In the genomic region with DNA sequence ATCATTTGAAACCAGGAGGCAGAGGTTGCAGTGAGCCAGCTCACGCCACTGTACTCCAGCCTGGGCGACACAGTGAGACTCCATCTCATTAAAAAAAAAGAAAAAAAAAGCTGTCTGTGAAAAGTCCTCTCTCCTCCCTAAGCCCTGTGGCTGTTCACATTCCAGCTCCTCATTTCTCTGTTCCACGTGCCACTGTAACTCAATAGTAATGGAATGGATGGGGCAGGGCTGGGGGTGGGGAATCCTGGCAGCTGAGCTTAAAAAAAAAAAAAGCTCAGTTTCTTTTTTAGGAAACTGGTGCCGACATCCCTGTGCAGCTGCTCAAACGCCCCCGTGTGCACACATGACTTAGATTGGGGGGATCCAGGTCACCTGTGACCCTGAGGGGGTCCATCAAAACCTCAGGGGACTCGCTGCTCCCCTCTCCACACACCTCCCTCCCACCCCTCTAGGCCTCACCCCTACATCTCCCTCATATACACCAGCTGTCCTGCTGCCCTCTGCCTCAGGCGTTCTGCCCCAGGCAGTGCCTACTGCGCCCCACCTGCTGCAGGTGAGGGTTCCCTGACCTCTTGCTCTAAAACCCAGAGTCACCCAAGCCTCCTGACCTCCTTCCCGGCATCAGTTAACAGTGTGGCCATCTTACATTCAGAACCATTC, we compare ENCODE assay signal across 19 cellular contexts.
DNase-seq lines count a peak whose midpoint lies in the region; ATAC-seq and TF ChIP-seq lines count a peak whose summit lies in the region.
"Had no signal": no experiment of that assay in that cellular context is flagged by ENCODE, and none has a peak within 500 bp of the region (broad histone marks: within the 10 kb centered on the region; RNA-seq: fewer than 3 reads in every experiment).

No MANE protein-coding gene starts in this region.

- H3K4me1 ChIP-seq in GM23248 (ENCODE audit: insufficient read depth) (peaks cover 17% of the 10 kb centered on the region), hepatocyte (ENCODE audit: insufficient read depth) (no peaks in the 10 kb centered on the region), skeletal muscle satellite cell (ENCODE audit: control insufficient read depth, insufficient read depth, low read length) (peaks cover 25% of the 10 kb centered on the region)
- H3K4me1 ChIP-seq: uterus had no signal

- H3K4me3 Mint-ChIP-seq in stimulated activated naive B cell treated with anti-CD40 and anti-IgM and Interleukin-4, amounts not matched to agents 10 μg/mL and 1 μg/mL and 100 μg/mL, for 72 hours, result no peak overlapping the region
- H3K4me3 Mint-ChIP-seq: activated CD4-positive, alpha-beta T cell treated with anti-CD3 and anti-CD28 coated beads, Interleukin-2, amount 10 ng/mL, durations not matched to agents 7 days and 5 days; stimulated activated effector memory CD8-positive, alpha-beta T cell treated with anti-CD3 and anti-CD28 coated beads, Interleukin-12 subunit alpha, Interleukin-12 subunit beta, amount 100 ng/mL, for 72 hours had no signal

- H3K9me2 ChIP-seq in GM23248 (ENCODE audit: insufficient read depth), result no peaks in the 10 kb centered on the region
- H3K9me2 ChIP-seq in hepatocyte (replicated peaks; ENCODE audit: insufficient read depth), result no peaks in the 10 kb centered on the region

- no peaks in the 10 kb centered on the region for H3K9me3 Mint-ChIP-seq in stimulated activated naive B cell treated with anti-CD40 and anti-IgM and Interleukin-4, amounts not matched to agents 10 μg/mL and 1 μg/mL and 100 μg/mL, for 72 hours
- H3K9me3 Mint-ChIP-seq: activated CD4-positive, alpha-beta T cell treated with anti-CD3 and anti-CD28 coated beads, Interleukin-2, amount 10 ng/mL, durations not matched to agents 7 days and 5 days; stimulated activated effector memory CD8-positive, alpha-beta T cell treated with anti-CD3 and anti-CD28 coated beads, Interleukin-12 subunit alpha, Interleukin-12 subunit beta, amount 100 ng/mL, for 72 hours had no signal

- H3F3A ChIP-seq in GM23248 (ENCODE audit: insufficient read depth), result no peaks in the 10 kb centered on the region

- H3K4me3 ChIP-seq in GM23248 (no peak overlapping the region), hepatocyte (no peak overlapping the region), skeletal muscle satellite cell (ENCODE audit: low read length) (no peak overlapping the region)
- H3K4me3 ChIP-seq: uterus had no signal

- H4K20me1 ChIP-seq in GM23248 (ENCODE audit: insufficient read depth) (no peaks in the 10 kb centered on the region), hepatocyte (ENCODE audit: insufficient read depth, poor library complexity, severe bottlenecking) (no peaks in the 10 kb centered on the region)

- H3K36me3 Mint-ChIP-seq in stimulated activated naive B cell treated with anti-CD40 and anti-IgM and Interleukin-4, amounts not matched to agents 10 μg/mL and 1 μg/mL and 100 μg/mL, for 72 hours, result no peaks in the 10 kb centered on the region

- H3K4me2 ChIP-seq in GM23248 (ENCODE audit: unreplicated experiment) (peak overlapping the region; percentile 11), hepatocyte (no peak overlapping the region), skeletal muscle satellite cell (ENCODE audit: low read length) (peak overlapping the region; percentile 52)

- H3K27ac Mint-ChIP-seq in stimulated activated naive B cell treated with anti-CD40 and anti-IgM and Interleukin-4, amounts not matched to agents 10 μg/mL and 1 μg/mL and 100 μg/mL, for 72 hours, result no peak overlapping the region
- H3K27ac Mint-ChIP-seq: activated CD4-positive, alpha-beta T cell treated with anti-CD3 and anti-CD28 coated beads, Interleukin-2, amount 10 ng/mL, durations not matched to agents 7 days and 5 days; stimulated activated effector memory CD8-positive, alpha-beta T cell treated with anti-CD3 and anti-CD28 coated beads, Interleukin-12 subunit alpha, Interleukin-12 subunit beta, amount 100 ng/mL, for 72 hours had no signal

- peaks cover 15 to 21% of the 10 kb centered on the region in 2 donors for H3K27me3 Mint-ChIP-seq in stimulated activated naive B cell treated with anti-CD40 and anti-IgM and Interleukin-4, amounts not matched to agents 10 μg/mL and 1 μg/mL and 100 μg/mL, for 72 hours

- H3K27me3 ChIP-seq in GM23248 (replicated peaks; ENCODE audit: insufficient read depth), result no peaks in the 10 kb centered on the region
- no peaks in the 10 kb centered on the region for H3K27me3 ChIP-seq in hepatocyte
- H3K27me3 ChIP-seq in skeletal muscle satellite cell (ENCODE audit: control insufficient read depth, insufficient read depth, low read length), result no peaks in the 10 kb centered on the region
- H3K27me3 ChIP-seq: uterus had no signal

- 60% methylated on average over 10 of the region's 10 CpGs for WGBS in GM23248 (ENCODE audit: low coverage in 1 of 2, low lambda C conversion rate in 2 of 2, missing lambda C conversion rate in 2 of 2), 2 experiments
- WGBS in hepatocyte (ENCODE audit: low lambda C conversion rate, missing lambda C conversion rate), result 88% methylated on average over 10 of the region's 10 CpGs

- H3K27ac ChIP-seq in GM23248 (peak overlapping the region; percentile 17; the same call in 1 of the 2 replicates), hepatocyte (peak overlapping the region; percentile 23)
- H3K27ac ChIP-seq: uterus had no signal

- peaks cover 0 to 4% of the 10 kb centered on the region in 2 donors for H3K4me1 Mint-ChIP-seq in stimulated activated naive B cell treated with anti-CD40 and anti-IgM and Interleukin-4, amounts not matched to agents 10 μg/mL and 1 μg/mL and 100 μg/mL, for 72 hours
- H3K4me1 Mint-ChIP-seq: activated CD4-positive, alpha-beta T cell treated with anti-CD3 and anti-CD28 coated beads, Interleukin-2, amount 10 ng/mL, durations not matched to agents 7 days and 5 days; stimulated activated effector memory CD8-positive, alpha-beta T cell treated with anti-CD3 and anti-CD28 coated beads, Interleukin-12 subunit alpha, Interleukin-12 subunit beta, amount 100 ng/mL, for 72 hours had no signal

- H3K9ac ChIP-seq in GM23248 (peak overlapping the region; percentile 16; the same call in 1 of the 2 replicates), skeletal muscle satellite cell (ENCODE audit: low read depth, low read length) (peak overlapping the region; percentile 38)

- DNase-seq in GM23248 (peak; percentile 76), astrocyte of the hippocampus (ENCODE audit: low read depth, low spot score) (peak; percentile 59), hepatocyte (ENCODE audit: low spot score) (peak; percentile 35), GM19238 (ENCODE audit: insufficient read length, low spot score) (no peak), CD1c-positive myeloid dendritic cell (ENCODE audit: extremely low spot score) (no peak)
- DNase-seq in stimulated activated naive B cell treated with anti-CD40 and anti-IgM and Interleukin-4, amounts not matched to agents 10 μg/mL and 1 μg/mL and 100 μg/mL, for 72 hours, result no peak
- DNase-seq: activated CD4-positive, alpha-beta T cell treated with anti-CD3 and anti-CD28 coated beads, Interleukin-2, amount 10 ng/mL, durations not matched to agents 7 days and 5 days; activated T-cell treated with anti-CD3 and anti-CD28 coated beads, Interleukin-2, amount 50 U/mL, for 1 hour; COR-L47; KBM-7; kidney glomerular epithelial cell; NCI-H1436 treated with DMSO at 0.1 percent for 48 hours; NCI-H526 treated with DMSO at 0.1 percent for 48 hours; retina; stimulated activated CD4-positive, alpha-beta T cell treated with anti-CD3 and anti-CD28 coated beads, Interleukin-4, amount 100 ng/mL, for 4 hours; uterus had no signal

- TF ChIP-seq CTCF in hepatocyte (IDR thresholded peaks at IDR 0.05; ENCODE audit: poor library complexity), result no peak

- no peaks in the 10 kb centered on the region; the same call in 1 of the 2 replicates for H3K36me3 ChIP-seq in GM23248 (ENCODE audit: low read depth)
- H3K36me3 ChIP-seq in hepatocyte (replicated peaks; ENCODE audit: insufficient read depth, low read depth), result no peaks in the 10 kb centered on the region
- peaks cover 3% of the 10 kb centered on the region for H3K36me3 ChIP-seq in skeletal muscle satellite cell (ENCODE audit: insufficient read depth, low read length)
- H3K36me3 ChIP-seq: uterus had no signal

- ATAC-seq in stimulated activated naive B cell treated with anti-CD40 and anti-IgM and Interleukin-4, amounts not matched to agents 10 μg/mL and 1 μg/mL and 100 μg/mL, for 72 hours (replicated peaks), result no peak
- ATAC-seq: Panc1; stimulated activated effector memory CD8-positive, alpha-beta T cell treated with anti-CD3 and anti-CD28 coated beads, Interleukin-12 subunit alpha, Interleukin-12 subunit beta, amount 100 ng/mL, for 72 hours had no signal

- no peaks in the 10 kb centered on the region for H3K9me3 ChIP-seq in GM23248 (ENCODE audit: low read depth)
- H3K9me3 ChIP-seq in hepatocyte (ENCODE audit: low read depth), result no peaks in the 10 kb centered on the region
- no peaks in the 10 kb centered on the region for H3K9me3 ChIP-seq in skeletal muscle satellite cell (replicated peaks; ENCODE audit: low read length)
- H3K9me3 ChIP-seq: uterus had no signal

- in situ Hi-C loops in GM23248 (cut with MboI), result loop anchor here (10.0 kb wide), 1 partner anchor 614 kb away; no protein-coding TSS in a partner anchor

- H2AFZ ChIP-seq in GM23248 (no peak overlapping the region), hepatocyte (no peak overlapping the region)

- H3K79me2 ChIP-seq in GM23248 (ENCODE audit: insufficient read depth) (no peaks in the 10 kb centered on the region), hepatocyte (no peaks in the 10 kb centered on the region)

Comparison
In these comparisons a context has a peak if more than half of its experiments do, and no peak if none do; other contexts are left out.
1. DNase-seq: peak in GM23248 (single experiment), astrocyte of the hippocampus (single experiment) and hepatocyte (single experiment); none in stimulated activated naive B cell treated with anti-CD40 and anti-IgM and Interleukin-4, amounts not matched to agents 10 μg/mL and 1 μg/mL and 100 μg/mL, for 72 hours (single experiment), GM19238 (single experiment) and CD1c-positive myeloid dendritic cell (single experiment).